1 cellular context compared by ENCODE assay signal in the genomic region with DNA sequence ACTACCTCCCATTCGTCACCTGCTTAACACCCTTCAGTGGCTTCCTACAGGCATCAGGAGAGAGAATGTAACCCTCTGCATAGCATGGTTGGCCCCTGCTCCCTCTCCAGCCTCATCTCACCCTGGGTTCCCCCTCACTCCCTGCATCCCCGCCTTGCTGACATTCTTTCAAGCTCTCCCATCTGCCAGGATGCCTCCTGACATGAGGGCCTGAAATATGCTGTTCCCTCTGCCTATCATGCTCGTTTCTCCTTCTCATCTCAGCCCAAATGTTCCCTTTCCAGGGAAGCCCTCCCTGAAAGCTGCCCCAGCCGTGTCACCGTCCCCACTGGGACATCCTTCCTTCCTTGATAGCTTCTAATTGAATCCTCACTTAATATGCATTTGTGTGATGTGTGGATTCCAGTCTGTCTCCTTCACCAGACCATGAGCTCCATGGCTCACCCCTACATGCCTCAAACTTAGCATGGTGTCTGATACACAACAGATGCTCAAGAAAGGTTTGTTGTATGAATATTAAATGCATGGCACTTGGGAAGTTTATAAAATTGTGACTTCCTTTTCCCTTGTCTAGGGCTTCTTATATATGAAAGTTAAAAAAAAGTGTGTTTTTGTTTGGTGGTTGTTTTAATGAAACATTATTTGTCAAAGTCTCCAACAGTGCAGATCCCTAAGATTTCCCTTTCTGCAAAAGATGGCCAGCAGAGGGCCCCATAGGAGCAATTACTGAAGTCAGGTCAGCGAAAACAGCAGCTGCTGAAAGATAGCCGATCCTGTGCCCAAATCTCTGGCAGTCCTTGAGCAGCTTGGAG.
TF ChIP-seq lines count a peak whose summit lies in the region.

No MANE protein-coding gene starts in this region.

TF ChIP-seq in HEK293, 187 proteins besides CTCF, POLR2A, EP300 and RAD21 (continued from another document):
- TF ChIP-seq SP3 (tag by site-specific recombination; IDR thresholded peaks at IDR 0.05) (no peak), ZNF654 (tag by site-specific recombination; IDR thresholded peaks at IDR 0.05; ENCODE audit: low read depth) (peak; percentile 85), ZFP3 (tag by site-specific recombination; IDR thresholded peaks at IDR 0.05; ENCODE audit: low read depth) (no peak), ZNF768 (tag by site-specific recombination; IDR thresholded peaks at IDR 0.05) (peak; percentile 76), HOXD13 (CRISPR knock-in tag; IDR thresholded peaks at IDR 0.05; ENCODE audit: borderline replicate concordance) (no peak), PRDM1 (tag by site-specific recombination; IDR thresholded peaks at IDR 0.05) (no peak), GLI2 (tag by site-specific recombination; IDR thresholded peaks at IDR 0.05; ENCODE audit: borderline replicate concordance, low read depth) (no peak), ZNF544 (tag by site-specific recombination; IDR thresholded peaks at IDR 0.05) (no peak), ZBTB20 (tag by site-specific recombination; IDR thresholded peaks at IDR 0.05) (no peak), ZNF214 (tag by site-specific recombination; IDR thresholded peaks at IDR 0.05; ENCODE audit: borderline replicate concordance) (no peak), ZNF146 (tag by site-specific recombination; IDR thresholded peaks at IDR 0.05) (no peak)
- TF ChIP-seq, protein P1, sequence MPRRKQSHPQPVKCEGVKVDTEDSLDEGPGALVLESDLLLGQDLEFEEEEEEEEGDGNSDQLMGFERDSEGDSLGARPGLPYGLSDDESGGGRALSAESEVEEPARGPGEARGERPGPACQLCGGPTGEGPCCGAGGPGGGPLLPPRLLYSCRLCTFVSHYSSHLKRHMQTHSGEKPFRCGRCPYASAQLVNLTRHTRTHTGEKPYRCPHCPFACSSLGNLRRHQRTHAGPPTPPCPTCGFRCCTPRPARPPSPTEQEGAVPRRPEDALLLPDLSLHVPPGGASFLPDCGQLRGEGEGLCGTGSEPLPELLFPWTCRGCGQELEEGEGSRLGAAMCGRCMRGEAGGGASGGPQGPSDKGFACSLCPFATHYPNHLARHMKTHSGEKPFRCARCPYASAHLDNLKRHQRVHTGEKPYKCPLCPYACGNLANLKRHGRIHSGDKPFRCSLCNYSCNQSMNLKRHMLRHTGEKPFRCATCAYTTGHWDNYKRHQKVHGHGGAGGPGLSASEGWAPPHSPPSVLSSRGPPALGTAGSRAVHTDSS (tag by site-specific recombination; IDR thresholded peaks at IDR 0.05), result no peak
- TF ChIP-seq, protein P2, sequence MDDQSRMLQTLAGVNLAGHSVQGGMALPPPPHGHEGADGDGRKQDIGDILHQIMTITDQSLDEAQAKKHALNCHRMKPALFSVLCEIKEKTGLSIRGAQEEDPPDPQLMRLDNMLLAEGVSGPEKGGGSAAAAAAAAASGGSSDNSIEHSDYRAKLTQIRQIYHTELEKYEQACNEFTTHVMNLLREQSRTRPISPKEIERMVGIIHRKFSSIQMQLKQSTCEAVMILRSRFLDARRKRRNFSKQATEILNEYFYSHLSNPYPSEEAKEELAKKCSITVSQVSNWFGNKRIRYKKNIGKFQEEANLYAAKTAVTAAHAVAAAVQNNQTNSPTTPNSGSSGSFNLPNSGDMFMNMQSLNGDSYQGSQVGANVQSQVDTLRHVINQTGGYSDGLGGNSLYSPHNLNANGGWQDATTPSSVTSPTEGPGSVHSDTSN (CRISPR knock-in tag; IDR thresholded peaks at IDR 0.05), result no peak
- TF ChIP-seq, protein P3, sequence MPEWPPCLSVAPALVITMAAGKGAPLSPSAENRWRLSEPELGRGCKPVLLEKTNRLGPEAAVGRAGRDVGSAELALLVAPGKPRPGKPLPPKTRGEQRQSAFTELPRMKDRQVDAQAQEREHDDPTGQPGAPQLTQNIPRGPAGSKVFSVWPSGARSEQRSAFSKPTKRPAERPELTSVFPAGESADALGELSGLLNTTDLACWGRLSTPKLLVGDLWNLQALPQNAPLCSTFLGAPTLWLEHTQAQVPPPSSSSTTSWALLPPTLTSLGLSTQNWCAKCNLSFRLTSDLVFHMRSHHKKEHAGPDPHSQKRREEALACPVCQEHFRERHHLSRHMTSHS (tag by site-specific recombination; IDR thresholded peaks at IDR 0.05), result no peak
- TF ChIP-seq, protein P4, sequence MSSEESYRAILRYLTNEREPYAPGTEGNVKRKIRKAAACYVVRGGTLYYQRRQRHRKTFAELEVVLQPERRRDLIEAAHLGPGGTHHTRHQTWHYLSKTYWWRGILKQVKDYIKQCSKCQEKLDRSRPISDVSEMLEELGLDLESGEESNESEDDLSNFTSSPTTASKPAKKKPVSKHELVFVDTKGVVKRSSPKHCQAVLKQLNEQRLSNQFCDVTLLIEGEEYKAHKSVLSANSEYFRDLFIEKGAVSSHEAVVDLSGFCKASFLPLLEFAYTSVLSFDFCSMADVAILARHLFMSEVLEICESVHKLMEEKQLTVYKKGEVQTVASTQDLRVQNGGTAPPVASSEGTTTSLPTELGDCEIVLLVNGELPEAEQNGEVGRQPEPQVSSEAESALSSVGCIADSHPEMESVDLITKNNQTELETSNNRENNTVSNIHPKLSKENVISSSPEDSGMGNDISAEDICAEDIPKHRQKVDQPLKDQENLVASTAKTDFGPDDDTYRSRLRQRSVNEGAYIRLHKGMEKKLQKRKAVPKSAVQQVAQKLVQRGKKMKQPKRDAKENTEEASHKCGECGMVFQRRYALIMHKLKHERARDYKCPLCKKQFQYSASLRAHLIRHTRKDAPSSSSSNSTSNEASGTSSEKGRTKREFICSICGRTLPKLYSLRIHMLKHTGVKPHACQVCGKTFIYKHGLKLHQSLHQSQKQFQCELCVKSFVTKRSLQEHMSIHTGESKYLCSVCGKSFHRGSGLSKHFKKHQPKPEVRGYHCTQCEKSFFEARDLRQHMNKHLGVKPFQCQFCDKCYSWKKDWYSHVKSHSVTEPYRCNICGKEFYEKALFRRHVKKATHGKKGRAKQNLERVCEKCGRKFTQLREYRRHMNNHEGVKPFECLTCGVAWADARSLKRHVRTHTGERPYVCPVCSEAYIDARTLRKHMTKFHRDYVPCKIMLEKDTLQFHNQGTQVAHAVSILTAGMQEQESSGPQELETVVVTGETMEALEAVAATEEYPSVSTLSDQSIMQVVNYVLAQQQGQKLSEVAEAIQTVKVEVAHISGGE (tag by site-specific recombination; conservative IDR thresholded peaks at IDR 0.05; ENCODE audit: low read depth), result no peak
- TF ChIP-seq, protein P5, sequence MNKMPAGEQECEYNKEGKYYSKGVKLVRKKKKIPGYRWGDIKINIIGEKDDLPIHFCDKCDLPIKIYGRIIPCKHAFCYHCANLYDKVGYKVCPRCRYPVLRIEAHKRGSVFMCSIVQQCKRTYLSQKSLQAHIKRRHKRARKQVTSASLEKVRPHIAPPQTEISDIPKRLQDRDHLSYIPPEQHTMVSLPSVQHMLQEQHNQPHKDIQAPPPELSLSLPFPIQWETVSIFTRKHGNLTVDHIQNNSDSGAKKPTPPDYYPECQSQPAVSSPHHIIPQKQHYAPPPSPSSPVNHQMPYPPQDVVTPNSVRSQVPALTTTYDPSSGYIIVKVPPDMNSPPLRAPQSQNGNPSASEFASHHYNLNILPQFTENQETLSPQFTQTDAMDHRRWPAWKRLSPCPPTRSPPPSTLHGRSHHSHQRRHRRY (tag by site-specific recombination; IDR thresholded peaks at IDR 0.05), result no peak
